8 cellular contexts compared by ENCODE assay signal in the genomic region with DNA sequence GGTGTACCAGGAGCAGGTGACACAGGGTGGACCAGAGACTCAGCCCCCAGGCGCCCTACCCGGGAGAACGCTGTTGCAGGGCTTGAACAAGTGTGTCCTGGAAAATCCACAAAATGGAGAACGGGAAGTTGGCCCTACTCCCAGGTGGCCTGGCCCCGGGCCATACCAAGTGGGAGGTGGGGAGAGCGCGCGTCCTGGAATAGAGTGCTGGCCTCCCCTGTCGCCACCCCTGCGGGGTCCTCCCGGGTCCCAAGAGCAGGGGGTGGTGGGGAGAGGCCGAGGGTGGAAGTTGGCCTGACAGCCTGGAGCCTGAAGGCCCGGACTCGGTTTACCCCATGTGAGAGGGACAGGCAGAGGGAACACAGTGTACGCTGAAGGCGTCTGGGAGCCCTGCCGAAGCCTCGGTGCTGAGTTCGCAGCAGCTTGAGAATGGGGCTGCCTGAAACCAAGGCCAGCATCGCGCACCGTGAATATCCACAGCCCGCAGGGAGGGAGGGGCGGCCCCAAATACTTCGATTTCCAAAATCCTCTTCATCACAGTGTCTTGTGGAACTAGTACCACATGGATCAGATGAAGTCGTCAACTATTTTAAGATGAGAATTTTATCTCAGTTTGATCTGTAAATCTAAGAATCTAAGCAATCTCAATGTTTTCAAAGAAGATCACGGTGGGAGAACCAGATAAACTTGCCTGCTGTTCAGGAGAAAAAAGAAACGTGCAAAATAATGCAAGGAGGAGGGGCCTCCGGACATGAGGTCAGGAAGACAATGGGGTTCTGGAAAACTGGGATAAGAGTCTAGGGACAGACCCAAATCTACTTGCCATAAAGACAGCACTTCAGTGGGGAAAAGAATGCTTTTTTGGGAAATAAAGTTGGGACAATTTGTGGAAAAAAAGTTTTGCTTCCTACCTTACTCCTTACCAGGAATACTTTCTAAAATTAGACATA. TPM values are rescaled to one million over a fixed set of nuclear protein-coding genes. Genes with fewer than 3 reads are reported as not detected.
DNase-seq lines count a peak whose midpoint lies in the region; ATAC-seq and TF ChIP-seq lines count a peak whose summit lies in the region.

No MANE protein-coding gene starts in this region.

- H3K27me3 ChIP-seq in testis (no peaks in the 10 kb centered on the region), H7 (ENCODE audit: control insufficient read depth, insufficient read depth, low read length) (no peaks in the 10 kb centered on the region)

- intact Hi-C loops in testis (cut with DNase I; ENCODE audit: low total_unique reads) = no loop called here

- DNase-seq in T-helper 1 cell (no peak), islet precursor cell (peak; percentile 45), testis (peak; percentile 72), H7 (no peak)
- DNase-seq in activated naive CD8-positive, alpha-beta T cell treated with anti-CD3 and anti-CD28 coated beads for 36 hours = no peak

- no peak for TF ChIP-seq CTCF in testis (IDR thresholded peaks at IDR 0.05)

- H3K4me1 ChIP-seq in testis = peaks cover 31% of the 10 kb centered on the region

- H3K4me3 ChIP-seq in testis = peak overlapping the region in 1 of 2 donors; percentile 24
- H3K4me3 ChIP-seq in H7 (ENCODE audit: insufficient read depth, low read depth, low read length) = no peak overlapping the region

- H3K4me3 Mint-ChIP-seq in T-helper 1 cell treated with Interleukin-12 subunit alpha and Interleukin-12 subunit beta and Interleukin-4 antibody, amounts not matched to agents 30 μg/mL and 1 μg/mL, for 36 hours = peak overlapping the region; percentile 99
- peak overlapping the region; percentile 100 for H3K4me3 Mint-ChIP-seq in activated naive CD8-positive, alpha-beta T cell treated with anti-CD3 and anti-CD28 coated beads for 36 hours

- H3K9me3 Mint-ChIP-seq in T-helper 1 cell treated with Interleukin-12 subunit alpha and Interleukin-12 subunit beta and Interleukin-4 antibody, amounts not matched to agents 30 μg/mL and 1 μg/mL, for 36 hours = no peaks in the 10 kb centered on the region
- H3K9me3 Mint-ChIP-seq in activated naive CD8-positive, alpha-beta T cell treated with anti-CD3 and anti-CD28 coated beads for 36 hours = no peaks in the 10 kb centered on the region

- peak overlapping the region; percentile 97 for H3K27ac Mint-ChIP-seq in T-helper 1 cell treated with Interleukin-12 subunit alpha and Interleukin-12 subunit beta and Interleukin-4 antibody, amounts not matched to agents 30 μg/mL and 1 μg/mL, for 36 hours
- peak overlapping the region; percentile 99 for H3K27ac Mint-ChIP-seq in activated naive CD8-positive, alpha-beta T cell treated with anti-CD3 and anti-CD28 coated beads for 36 hours

- peaks cover 20% of the 10 kb centered on the region for H3K36me3 Mint-ChIP-seq in T-helper 1 cell treated with Interleukin-12 subunit alpha and Interleukin-12 subunit beta and Interleukin-4 antibody, amounts not matched to agents 30 μg/mL and 1 μg/mL, for 36 hours (ENCODE audit: low read depth)
- H3K36me3 Mint-ChIP-seq in activated naive CD8-positive, alpha-beta T cell treated with anti-CD3 and anti-CD28 coated beads for 36 hours = peaks cover 22% of the 10 kb centered on the region

- peak overlapping the region; percentile 85 to 88 for H3K27ac ChIP-seq in testis

- no peaks in the 10 kb centered on the region for H3K9me3 ChIP-seq in testis

- no peaks in the 10 kb centered on the region for H3K36me3 ChIP-seq in testis (ENCODE audit: low read depth, missing control alignments)
- no peaks in the 10 kb centered on the region; the same call in 1 of the 2 replicates for H3K36me3 ChIP-seq in H7 (replicated peaks; ENCODE audit: control insufficient read depth, insufficient read depth, low read length)

- TF ChIP-seq POLR2A in testis (IDR thresholded peaks at IDR 0.05) = no peak

- peaks cover 20% of the 10 kb centered on the region for H3K4me1 Mint-ChIP-seq in T-helper 1 cell treated with Interleukin-12 subunit alpha and Interleukin-12 subunit beta and Interleukin-4 antibody, amounts not matched to agents 30 μg/mL and 1 μg/mL, for 36 hours (ENCODE audit: low read depth)
- peaks cover 23% of the 10 kb centered on the region for H3K4me1 Mint-ChIP-seq in activated naive CD8-positive, alpha-beta T cell treated with anti-CD3 and anti-CD28 coated beads for 36 hours

- H3K27me3 Mint-ChIP-seq in T-helper 1 cell treated with Interleukin-12 subunit alpha and Interleukin-12 subunit beta and Interleukin-4 antibody, amounts not matched to agents 30 μg/mL and 1 μg/mL, for 36 hours (ENCODE audit: low read depth) = no peaks in the 10 kb centered on the region
- H3K27me3 Mint-ChIP-seq in activated naive CD8-positive, alpha-beta T cell treated with anti-CD3 and anti-CD28 coated beads for 36 hours = peaks cover 6% of the 10 kb centered on the region

- WGBS in testis, 2 donors = 22 to 30% methylated on average over 26 to 29 of the region's 29 CpGs

- ATAC-seq in GM18861 (IDR thresholded peaks at IDR 0.05; ENCODE audit: unreplicated experiment) = no peak
- no peak for ATAC-seq in HG02571 (IDR thresholded peaks at IDR 0.05; ENCODE audit: unreplicated experiment)

RNA-seq across cellular contexts. Expression of gene KLF16, which starts 10.4 kb away (rescaled TPM):
- total RNA-seq in activated naive CD8-positive, alpha-beta T cell treated with anti-CD3 and anti-CD28 coated beads for 36 hours = 10 to 100 TPM; 37.9 to 39.0 TPM
- 10 to 100 TPM; 14.7 to 26.5 TPM for total RNA-seq in testis
- polyA plus RNA-seq in testis (ENCODE audit: insufficient read depth, low read depth, low replicate concordance) = 13.3 TPM
- 20.5 and 21.2 TPM in 2 replicates for total RNA-seq in H7 (2014; rRNA removed; shearing (Covaris generic))

RNA-seq across cellular contexts. Expression of gene ABHD17A, which starts 11.5 kb away (rescaled TPM):
- 100 to 1,000 TPM in 1 of 2 experiments, 10 to 100 TPM in 1; 98.7 to 106 TPM for total RNA-seq in activated naive CD8-positive, alpha-beta T cell treated with anti-CD3 and anti-CD28 coated beads for 36 hours
- 100 to 1,000 TPM; 127 to 140 TPM for total RNA-seq in testis
- 51.1 TPM for polyA plus RNA-seq in testis (ENCODE audit: insufficient read depth, low read depth, low replicate concordance)
- total RNA-seq in H7 (2014; rRNA removed; shearing (Covaris generic)) = 87.0 and 134 TPM in 2 replicates

RNA-seq across cellular contexts. Expression of gene REXO1, which starts 25.5 kb away (rescaled TPM):
- total RNA-seq in activated naive CD8-positive, alpha-beta T cell treated with anti-CD3 and anti-CD28 coated beads for 36 hours = 10 to 100 TPM; 53.1 to 54.2 TPM
- 100 to 1,000 TPM; 149 to 200 TPM for total RNA-seq in testis
- 104 TPM for polyA plus RNA-seq in testis (ENCODE audit: insufficient read depth, low read depth, low replicate concordance)
- 19.8 and 21.9 TPM in 2 replicates for total RNA-seq in H7 (2014; rRNA removed; shearing (Covaris generic))

RNA-seq across cellular contexts. Expression of gene ADAT3, which starts 31.4 kb away (rescaled TPM):
- total RNA-seq in activated naive CD8-positive, alpha-beta T cell treated with anti-CD3 and anti-CD28 coated beads for 36 hours = 1 to 10 TPM; 5.7 to 5.9 TPM
- 10 to 100 TPM; 10.6 to 16.7 TPM for total RNA-seq in testis
- 1.1 TPM for polyA plus RNA-seq in testis (ENCODE audit: insufficient read depth, low read depth, low replicate concordance)
- total RNA-seq in H7 (2014; rRNA removed; shearing (Covaris generic)) = 10.0 and 12.7 TPM in 2 replicates

RNA-seq across cellular contexts. Expression of gene SCAMP4, which starts 31.4 kb away (rescaled TPM):
- 10 to 100 TPM; 31.0 to 35.0 TPM for total RNA-seq in activated naive CD8-positive, alpha-beta T cell treated with anti-CD3 and anti-CD28 coated beads for 36 hours
- total RNA-seq in testis = 100 to 1,000 TPM in 1 of 2 donors, 10 to 100 TPM in 1; 80.1 to 108 TPM
- polyA plus RNA-seq in testis (ENCODE audit: insufficient read depth, low read depth, low replicate concordance) = 50.1 TPM
- 33.4 and 35.7 TPM in 2 replicates for total RNA-seq in H7 (2014; rRNA removed; shearing (Covaris generic))

Comparison
In these comparisons a context has a peak if more than half of its experiments do, and no peak if none do; other contexts are left out.
1. DNase-seq: peak in islet precursor cell (single experiment) and testis (single experiment); none in T-helper 1 cell (0 of 5), activated naive CD8-positive, alpha-beta T cell treated with anti-CD3 and anti-CD28 coated beads for 36 hours (single experiment) and H7 (single experiment).